35 cellular contexts compared by ENCODE assay signal in genomic region chr4:89031272-89031671, GRCh38. TPM values are rescaled to one million over a fixed set of nuclear protein-coding genes. Genes with fewer than 3 reads are reported as not detected.
A peak's percentile ranks its signal among the peaks of the same experiment; 100 is the strongest.
DNase-seq lines count a peak whose midpoint lies in the region; ATAC-seq, FAIRE-seq and TF ChIP-seq lines count a peak whose summit lies in the region.
"Had no signal": no experiment of that assay in that cellular context is flagged by ENCODE, and none has a peak within 500 bp of the region (broad histone marks: within the 10 kb centered on the region; RNA-seq: fewer than 3 reads in every experiment).

No MANE protein-coding gene starts in this region.

- H3K9ac ChIP-seq in HepG2 (ENCODE audit: insufficient read depth, low read depth, low read length) (no peak overlapping the region), K562 (ENCODE audit: insufficient read depth in 1 of 2, low read depth in 2 of 2, low read length in 2 of 2) (no peak overlapping the region)
- H3K9ac ChIP-seq: BLaER1; BLaER1 treated with 17β-estradiol and CSF1 and Interleukin-3, amounts not matched to agents 10 nM and 100 nM had no signal

- H3K27ac ChIP-seq in HepG2 (ENCODE audit: extremely low read length, insufficient read depth, low read length): no peak overlapping the region
- H3K27ac ChIP-seq in right lobe of liver: no peak overlapping the region
- peak overlapping the region; percentile 69; the same call in 1 of the 2 replicates for H3K27ac ChIP-seq in VCaP
- no peak overlapping the region for H3K27ac ChIP-seq in K562 (ENCODE audit: extremely low read depth, low read depth, low read length)
- H3K27ac ChIP-seq: 22Rv1; A549; BLaER1; BLaER1 treated with 17β-estradiol and CSF1 and Interleukin-3, amounts not matched to agents 10 nM and 100 nM; C4-2B had no signal

- H3K36me3 Mint-ChIP-seq in activated naive CD4-positive, alpha-beta T cell treated with anti-CD3 and anti-CD28 coated beads for 36 hours (ENCODE audit: low read depth): no peaks in the 10 kb centered on the region
- H3K36me3 Mint-ChIP-seq: CD14-positive monocyte; CD4-positive, CD25-positive, alpha-beta regulatory T cell had no signal

- no peak for TF ChIP-seq EP300 in HepG2 (IDR thresholded peaks at IDR 0.05; ENCODE audit: low read depth in 2 of 2, low read length in 2 of 2)
- TF ChIP-seq EP300 in HepG2 (CRISPR knock-in tag; IDR thresholded peaks at IDR 0.05; ENCODE audit: borderline replicate concordance): no peak
- TF ChIP-seq EP300 in K562 (IDR thresholded peaks at IDR 0.05; ENCODE audit: low read length): no peak

- H3K36me3 ChIP-seq in HepG2 (replicated peaks in 1 of 2; ENCODE audit: control insufficient read depth in 1 of 2, insufficient read depth in 2 of 2, low read length in 2 of 2) (no peaks in the 10 kb centered on the region), right lobe of liver (no peaks in the 10 kb centered on the region), K562 (ENCODE audit: control insufficient read depth, insufficient read depth, low read length) (peaks cover 16% of the 10 kb centered on the region; the same call in 2 of the 3 replicates)
- H3K36me3 ChIP-seq: BLaER1; BLaER1 treated with 17β-estradiol and CSF1 and Interleukin-3, amounts not matched to agents 10 nM and 100 nM had no signal

- CTCF ChIA-PET in HepG2 (lab: Yijun Ruan, JAX; ENCODE audit: low intra/inter-chr PET ratio, low total read pairs): no interaction called here
- CTCF ChIA-PET in K562 (lab: Yijun Ruan, JAX; ENCODE audit: low intra/inter-chr PET ratio): no interaction called here
- CTCF ChIA-PET in activated naive CD4-positive, alpha-beta T cell treated with anti-CD3 and anti-CD28 coated beads for 36 hours (lab: Charles Lee): interaction anchor here (0.6 to 1.2 kb wide), 4 partner anchors 10 to 920 kb away, joined by 3 to 5 read pairs (median 3); no protein-coding TSS in a partner anchor

- H3K9me3 ChIP-seq in HepG2 (ENCODE audit: low read length) (no peaks in the 10 kb centered on the region), right lobe of liver (no peaks in the 10 kb centered on the region), K562 (replicated peaks; ENCODE audit: control insufficient read depth, insufficient read depth, low read depth, low read length) (no peaks in the 10 kb centered on the region)
- H3K9me3 ChIP-seq: A549, BE2C, Caco-2 had no signal

- H4K20me1 ChIP-seq in HepG2 (ENCODE audit: insufficient read depth, low read length) (no peaks in the 10 kb centered on the region), K562 (replicated peaks; ENCODE audit: control insufficient read depth, insufficient read depth, low read length) (no peaks in the 10 kb centered on the region)
- H4K20me1 ChIP-seq: BLaER1; BLaER1 treated with 17β-estradiol and CSF1 and Interleukin-3, amounts not matched to agents 10 nM and 100 nM had no signal

- DNase-seq in HepG2 (ENCODE audit: low spot score) (no peak), right lobe of liver (no peak), K562 (ENCODE audit: extremely low read depth in 1 of 4, low spot score in 3 of 4) (no peak)
- no peak for DNase-seq in activated naive CD4-positive, alpha-beta T cell treated with anti-CD3 and anti-CD28 coated beads for 36 hours
- DNase-seq: 8988T; ACHN; AML-193; BE2C; C1 segment of cervical spinal cord; Caco-2; Calu3; CD4-positive, alpha-beta memory T cell; CD4-positive, alpha-beta T cell; CD4-positive, CD25-positive, alpha-beta regulatory T cell; CD8-positive, alpha-beta memory T cell; CD8-positive, alpha-beta T cell; COR-L47; DMS 273 treated with DMSO at 0.1 percent for 48 hours; DMS153; DMS53; DMS79; DMS79 treated with DMSO at 0.1 percent for 48 hours; DND-41; EL had no signal

- POLR2A ChIA-PET in HepG2 (lab: Yijun Ruan, JAX) (no interaction called here), K562 (lab: Yijun Ruan, JAX) (no interaction called here)

- H3K79me2 ChIP-seq in HepG2 (ENCODE audit: insufficient read depth, low read length) (no peaks in the 10 kb centered on the region), K562 (ENCODE audit: control insufficient read depth, insufficient read depth, low read length) (peaks cover 36% of the 10 kb centered on the region; the same call in 2 of the 3 replicates)

- H3K4me3 Mint-ChIP-seq in activated naive CD4-positive, alpha-beta T cell treated with anti-CD3 and anti-CD28 coated beads for 36 hours: no peak overlapping the region
- H3K4me3 Mint-ChIP-seq: B cell; CD14-positive monocyte; CD4-positive, alpha-beta memory T cell; CD4-positive, alpha-beta T cell; CD4-positive, CD25-positive, alpha-beta regulatory T cell; CD8-positive, alpha-beta memory T cell; CD8-positive, alpha-beta T cell had no signal

- H3K27me3 ChIP-seq in HepG2 (ENCODE audit: control insufficient read depth in 1 of 2, insufficient read depth in 2 of 2, low read length in 2 of 2) (no peaks in the 10 kb centered on the region), right lobe of liver (no peaks in the 10 kb centered on the region), K562 (ENCODE audit: control insufficient read depth in 2 of 2, insufficient read depth in 2 of 2, low read length in 2 of 2) (no peaks in the 10 kb centered on the region)
- H3K27me3 ChIP-seq: BE2C; BLaER1; BLaER1 treated with 17β-estradiol and CSF1 and Interleukin-3, amounts not matched to agents 10 nM and 100 nM had no signal

- BruUV-seq in HepG2 (replicated peaks; lab: Mats Ljungman, UMichigan) (no TSS peak), K562 (replicated peaks; lab: Mats Ljungman, UMichigan) (no TSS peak)

- TF ChIP-seq CTCF in HepG2 (CRISPR knock-in tag; IDR thresholded peaks at IDR 0.05) (no peak), right lobe of liver (IDR thresholded peaks at IDR 0.05) (no peak), VCaP (conservative IDR thresholded peaks at IDR 0.05) (no peak), K562 (IDR thresholded peaks at IDR 0.05 in 2 of 3, conservative IDR thresholded peaks at IDR 0.05 in 1 of 3; ENCODE audit: insufficient read depth in 2 of 3, low read depth in 1 of 3, low read length in 3 of 3) (no peak)

- no peaks in the 10 kb centered on the region for H3K9me1 ChIP-seq in K562 (ENCODE audit: control insufficient read depth, insufficient read depth, low read length)

- H3K4me3 ChIP-seq in HepG2 (replicated peaks in 1 of 3; ENCODE audit: insufficient read depth in 1 of 3, low read depth in 2 of 3, low read length in 3 of 3) (no peak overlapping the region), right lobe of liver (no peak overlapping the region), K562 (no peak overlapping the region)
- H3K4me3 ChIP-seq: A549; BLaER1; BLaER1 treated with 17β-estradiol and CSF1 and Interleukin-3, amounts not matched to agents 10 nM and 100 nM had no signal

- H3K4me2 ChIP-seq in HepG2 (ENCODE audit: low read depth, low read length): no peak overlapping the region
- H3K4me2 ChIP-seq in K562 (ENCODE audit: insufficient read depth, low read length): no peak overlapping the region
- H3K4me2 ChIP-seq: A549; BLaER1; BLaER1 treated with 17β-estradiol and CSF1 and Interleukin-3, amounts not matched to agents 10 nM and 100 nM had no signal

- FAIRE-seq in HepG2 (lab: Jason Lieb, UNC): no peak
- FAIRE-seq in K562 (lab: Jason Lieb, UNC): no peak
- FAIRE-seq: A204.1, A549, D721Med had no signal

- ATAC-seq in HepG2 (no peak), right lobe of liver (no peak), K562 (no peak), HG03025 (IDR thresholded peaks at IDR 0.05; ENCODE audit: low FRiP score, unreplicated experiment) (no peak)
- ATAC-seq: A549; CD8-positive, alpha-beta T cell had no signal

- no peaks in the 10 kb centered on the region for H3K4me1 ChIP-seq in HepG2 (ENCODE audit: insufficient read depth, low read length)
- no peaks in the 10 kb centered on the region for H3K4me1 ChIP-seq in right lobe of liver
- no peaks in the 10 kb centered on the region for H3K4me1 ChIP-seq in K562 (replicated peaks in 1 of 2; ENCODE audit: control insufficient read depth in 2 of 2, insufficient read depth in 2 of 2, low read length in 2 of 2)
- H3K4me1 ChIP-seq: A549; BE2C; BLaER1; BLaER1 treated with 17β-estradiol and CSF1 and Interleukin-3, amounts not matched to agents 10 nM and 100 nM; Caco-2 had no signal

- H3K4me1 Mint-ChIP-seq in activated naive CD4-positive, alpha-beta T cell treated with anti-CD3 and anti-CD28 coated beads for 36 hours (ENCODE audit: low read depth): peaks cover 9% of the 10 kb centered on the region
- H3K4me1 Mint-ChIP-seq: B cell, CD14-positive monocyte had no signal

- in situ Hi-C loops in HepG2 (cut with HindIII; ENCODE audit: extremely low pct_ligation_motif_present, low pct_unique_long_range_greater_than_20kb): no loop called here
- in situ Hi-C loops in K562 (cut with MboI): no loop called here

- no peak for TF ChIP-seq RAD21 in HepG2 (CRISPR knock-in tag; IDR thresholded peaks at IDR 0.05)
- TF ChIP-seq RAD21 in K562 (CRISPR knock-in tag; conservative IDR thresholded peaks at IDR 0.05 in 1 of 2, IDR thresholded peaks at IDR 0.05 in 1 of 2): no peak

- intact Hi-C loops in HepG2 (cut with micrococcal nuclease; ENCODE audit: unreplicated experiment): no loop called here
- intact Hi-C loops in right lobe of liver (cut with DNase I): no loop called here
- intact Hi-C loops in K562 (cut with micrococcal nuclease): no loop called here
- intact Hi-C loops in activated naive CD4-positive, alpha-beta T cell treated with anti-CD3 and anti-CD28 coated beads for 36 hours (cut with micrococcal nuclease): no loop called here

- H2AFZ ChIP-seq in HepG2 (ENCODE audit: low read length) (no peak overlapping the region), K562 (ENCODE audit: low read depth, low read length) (no peak overlapping the region)

- H3K9me3 Mint-ChIP-seq in activated naive CD4-positive, alpha-beta T cell treated with anti-CD3 and anti-CD28 coated beads for 36 hours: peaks cover 11% of the 10 kb centered on the region

- TF ChIP-seq POLR2A in HepG2 (IDR thresholded peaks at IDR 0.05; ENCODE audit: insufficient read depth in 1 of 2, low read depth in 2 of 2, low read length in 2 of 2) (no peak), right lobe of liver (IDR thresholded peaks at IDR 0.05) (no peak), K562 (conservative IDR thresholded peaks at IDR 0.05) (no peak)

- H3K27ac Mint-ChIP-seq in activated naive CD4-positive, alpha-beta T cell treated with anti-CD3 and anti-CD28 coated beads for 36 hours: no peak overlapping the region
- H3K27ac Mint-ChIP-seq: B cell; CD14-positive monocyte; CD4-positive, alpha-beta memory T cell; CD4-positive, alpha-beta T cell; CD4-positive, CD25-positive, alpha-beta regulatory T cell; CD8-positive, alpha-beta memory T cell; CD8-positive, alpha-beta T cell had no signal

- peaks cover 3% of the 10 kb centered on the region for H3K27me3 Mint-ChIP-seq in activated naive CD4-positive, alpha-beta T cell treated with anti-CD3 and anti-CD28 coated beads for 36 hours (ENCODE audit: low read depth)
- H3K27me3 Mint-ChIP-seq: CD4-positive, alpha-beta T cell; CD4-positive, CD25-positive, alpha-beta regulatory T cell had no signal

RNA-seq across cellular contexts. Expression of gene FAM13A, which starts 25.7 kb away (rescaled TPM):
- total RNA-seq in HepG2 (2016; rRNA removed; fragmentation: Illumina TruSeq; extraction: Trizol): 1.2 and 1.6 TPM in 2 replicates
- total RNA-seq in HepG2 (2016; cell fraction: cytosol; rRNA removed; fragmentation: Illumina TruSeq; extraction: Trizol; ENCODE audit: low read depth): 0.71 and 1.4 TPM in 2 replicates
- total RNA-seq in HepG2 (2016; cell fraction: insoluble cytoplasmic fraction; rRNA removed; fragmentation: Illumina TruSeq; extraction: Trizol): 1.1 and 1.3 TPM in 2 replicates
- total RNA-seq in HepG2 (2016; cell fraction: membrane; rRNA removed; fragmentation: Illumina TruSeq; extraction: Trizol): 0.65 and 1.0 TPM in 2 replicates
- 2.6 and 3.1 TPM in 2 replicates for total RNA-seq in HepG2 (2016; cell fraction: nucleus; rRNA removed; fragmentation: Illumina TruSeq; extraction: Trizol)
- 35.1 and 36.2 TPM in 2 replicates for polyA plus RNA-seq in HepG2 (2011; rRNA removed)
- polyA plus RNA-seq in HepG2 (2011; cell fraction: cytosol; rRNA removed): 18.9 and 26.8 TPM in 2 replicates
- polyA plus RNA-seq in HepG2 (2011; cell fraction: nucleus; rRNA removed): 61.6 and 61.9 TPM in 2 replicates
- polyA plus RNA-seq in HepG2 (2012): 38.3 and 45.6 TPM in 2 replicates
- polyA plus RNA-seq in HepG2 (2016; cell fraction: cytosol; fragmentation: Illumina TruSeq; extraction: Trizol; ENCODE audit: low read depth): 0.19 and 0.20 TPM in 2 replicates
- polyA plus RNA-seq in HepG2 (2016; cell fraction: insoluble cytoplasmic fraction; fragmentation: Illumina TruSeq; extraction: Trizol; ENCODE audit: low read depth): 1.0 and 1.2 TPM in 2 replicates
- 0.33 and 0.39 TPM in 2 replicates for polyA plus RNA-seq in HepG2 (2016; cell fraction: membrane; fragmentation: Illumina TruSeq; extraction: Trizol; ENCODE audit: low read depth)
- polyA plus RNA-seq in HepG2 (2016; cell fraction: nucleus; fragmentation: Illumina TruSeq; extraction: Trizol; ENCODE audit: insufficient read depth, low read depth): 1.3 and 1.8 TPM in 2 replicates
- polyA minus RNA-seq in HepG2 (2011; rRNA and poly(A)+ RNA removed; ENCODE audit: low replicate concordance): 22.1 and 78.9 TPM in 2 replicates
- polyA minus RNA-seq in HepG2 (2011; cell fraction: cytosol; rRNA and poly(A)+ RNA removed): 20.6 and 29.7 TPM in 2 replicates
- polyA minus RNA-seq in HepG2 (2011; cell fraction: nucleus; rRNA and poly(A)+ RNA removed): 290 and 300 TPM in 2 replicates
- total RNA-seq in right lobe of liver: 10 to 100 TPM; 28.3 to 82.5 (median 51.7) TPM
- total RNA-seq in K562 (2011; cell fraction: chromatin; rRNA removed; ENCODE audit: low replicate concordance): 69.5 and 141 TPM in 2 replicates
- total RNA-seq in K562 (2011; cell fraction: nucleolus; rRNA removed): 25.3 and 29.7 TPM in 2 replicates
- total RNA-seq in K562 (2011; cell fraction: nucleoplasm; rRNA removed): 54.5 and 79.6 TPM in 2 replicates
- total RNA-seq in K562 (2014; rRNA removed): 11.3 and 15.5 TPM in 2 replicates
- total RNA-seq in K562 (2014; rRNA removed; fragmentation: Illumina TruSeq; extraction: Trizol): 22.3 and 23.1 TPM in 2 replicates
- total RNA-seq in K562 (2015; rRNA removed; fragmentation: Illumina TruSeq; extraction: Trizol): 15.9 and 18.5 TPM in 2 replicates
- total RNA-seq in K562 (2021): 13.7 and 14.1 TPM in 2 replicates
- 23.3 and 41.9 TPM in 2 replicates for polyA plus RNA-seq in K562 (2011; rRNA removed)
- 7.1 and 23.1 TPM in 2 replicates for polyA plus RNA-seq in K562 (2011; cell fraction: cytosol; rRNA removed)
- 32.1 and 73.5 TPM in 2 replicates for polyA plus RNA-seq in K562 (2011; cell fraction: nucleus; rRNA removed)
- polyA plus RNA-seq in K562 (2012): 11.7 and 13.0 TPM in 2 replicates
- polyA plus RNA-seq in K562 (2014; fragmentation: Illumina TruSeq; extraction: Trizol): 13.1 and 14.7 TPM in 2 replicates
- 10 to 100 TPM; 14.4 to 15.3 TPM for polyA plus RNA-seq in K562 (2014; fragmentation: Nextera tagmentation; extraction: Ambion mirVana)
- 12.1 and 12.8 TPM in 2 replicates for polyA plus RNA-seq in K562 (2014; rRNA removed)
- 50.1 and 111 TPM in 2 replicates for polyA minus RNA-seq in K562 (2011; rRNA and poly(A)+ RNA removed)
- polyA minus RNA-seq in K562 (2011; cell fraction: cytosol; rRNA and poly(A)+ RNA removed): 7.6 and 17.4 TPM in 2 replicates
- polyA minus RNA-seq in K562 (2011; cell fraction: nucleus; rRNA and poly(A)+ RNA removed): 56.5 and 184 TPM in 2 replicates
- total RNA-seq in activated naive CD4-positive, alpha-beta T cell treated with anti-CD3 and anti-CD28 coated beads for 36 hours: 1 to 10 TPM; 1.4 to 1.6 TPM

Comparison
In these comparisons a context has a peak if more than half of its experiments do, and no peak if none do; other contexts are left out.
1. Of the 241 proteins assayed by ChIP-seq in both HepG2 and K562: peak only in HepG2: none; only in K562: ADNP and ESRRA; in both: none; in neither: 239.